In the genomic region with DNA sequence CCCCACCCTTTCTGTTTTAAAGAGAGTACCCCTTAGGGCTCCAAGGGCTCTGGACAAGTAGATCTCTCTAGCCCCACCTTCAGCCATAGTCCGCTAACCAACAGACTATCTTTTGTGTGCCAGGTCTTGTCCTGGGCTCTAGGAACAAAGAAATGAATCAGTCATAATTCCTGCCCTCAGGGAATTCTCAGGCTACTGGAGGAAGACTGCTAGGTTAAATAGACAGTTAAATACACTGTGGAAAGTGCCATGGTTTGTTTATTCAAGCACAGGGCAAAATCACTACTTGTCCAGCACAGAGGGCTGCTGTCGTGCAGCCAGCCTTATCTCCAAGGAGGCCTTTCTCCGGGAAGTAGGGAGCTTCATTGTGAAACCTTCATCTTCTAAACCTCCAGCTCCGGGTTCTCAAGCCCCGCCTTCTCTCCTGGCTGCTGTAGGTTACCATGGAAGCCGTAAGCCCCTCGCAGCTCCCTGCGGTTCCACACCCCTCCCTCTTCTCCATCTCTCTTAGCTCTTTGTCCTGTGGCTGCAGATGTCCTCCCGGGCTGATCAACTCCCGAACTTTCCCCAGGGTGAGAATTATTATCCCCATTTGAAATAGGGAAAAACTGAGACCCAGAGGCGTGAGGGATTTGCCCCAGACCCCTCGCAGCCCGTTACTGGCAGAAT, we compare ENCODE assay signal across 8 cellular contexts. TPM values are rescaled to one million over a fixed set of nuclear protein-coding genes. Genes with fewer than 3 reads are reported as not detected.
DNase-seq lines count a peak whose midpoint lies in the region; ATAC-seq lines count a peak whose summit lies in the region.

No MANE protein-coding gene starts in this region.

- DNase-seq in DMS153 treated with DMSO at 0.1 percent for 48 hours (lab: John Stamatoyannopoulos, UW; ENCODE audit: unreplicated experiment): peak; percentile 10
- DNase-seq in NCI-H146 (lab: John Stamatoyannopoulos, UW): peak; percentile 94
- DNase-seq in dedifferentiated amniotic fluid mesenchymal stem cell (ENCODE audit: extremely low spot score): peak; percentile 57
- no peak for DNase-seq in naive thymus-derived CD8-positive, alpha-beta T cell
- no peak for DNase-seq in stimulated activated CD8-positive, alpha-beta memory T cell treated with anti-CD3 and anti-CD28 coated beads, Interleukin-4, amount 100 ng/mL, for 48 hours
- no peak for DNase-seq in stimulated activated CD4-positive, alpha-beta T cell treated with anti-CD3 and anti-CD28 coated beads, Interleukin-4, amount 100 ng/mL, for 24 hours

- peaks cover 10 to 25% (median 24%) of the 10 kb centered on the region in 4 donors for H3K4me1 Mint-ChIP-seq in naive thymus-derived CD8-positive, alpha-beta T cell

- ATAC-seq in naive thymus-derived CD8-positive, alpha-beta T cell: no peak
- ATAC-seq in HG03025 (IDR thresholded peaks at IDR 0.05; ENCODE audit: low FRiP score, unreplicated experiment) (no peak), GM21723 (IDR thresholded peaks at IDR 0.05; ENCODE audit: unreplicated experiment) (no peak)

- no peak overlapping the region for H3K4me3 Mint-ChIP-seq in naive thymus-derived CD8-positive, alpha-beta T cell

- H3K27ac Mint-ChIP-seq in naive thymus-derived CD8-positive, alpha-beta T cell: peak overlapping the region in 6 of 10 donors; percentile 25 to 87 (median 56)

- no peaks in the 10 kb centered on the region for H3K9me3 Mint-ChIP-seq in naive thymus-derived CD8-positive, alpha-beta T cell

- peaks cover 0 to 32% (median 3%) of the 10 kb centered on the region in 3 donors for H3K36me3 Mint-ChIP-seq in naive thymus-derived CD8-positive, alpha-beta T cell

- H3K27me3 Mint-ChIP-seq in naive thymus-derived CD8-positive, alpha-beta T cell: no peaks in the 10 kb centered on the region

- POLR2A ChIA-PET in naive thymus-derived CD8-positive, alpha-beta T cell (lab: Charles Lee): interaction anchor here (0.9 kb wide), 1 partner anchor 29 kb away, joined by 3 read pairs; the partner anchor contains the start of gene SHISAL2A

RNA-seq across cellular contexts. Expression of gene SHISAL2A, which starts 29.8 kb away (rescaled TPM):
- 10 to 100 TPM; 83.4 to 89.0 TPM for total RNA-seq in naive thymus-derived CD8-positive, alpha-beta T cell
- polyA plus RNA-seq in naive thymus-derived CD8-positive, alpha-beta T cell: 10 to 100 TPM in 1 of 3 donors, 1 to 10 TPM in 2; 7.1 to 12.1 (median 7.9) TPM

RNA-seq across cellular contexts. Expression of gene COA7, which starts 35.4 kb away (rescaled TPM):
- total RNA-seq in naive thymus-derived CD8-positive, alpha-beta T cell: 1 to 10 TPM; 2.4 to 3.0 TPM
- polyA plus RNA-seq in naive thymus-derived CD8-positive, alpha-beta T cell: 1 to 10 TPM; 3.1 to 4.2 (median 3.9) TPM

Comparison
In these comparisons a context has a peak if more than half of its experiments do, and no peak if none do; other contexts are left out.
1. DNase-seq: peak in DMS153 treated with DMSO at 0.1 percent for 48 hours (single experiment), NCI-H146 (single experiment) and dedifferentiated amniotic fluid mesenchymal stem cell (single experiment); none in naive thymus-derived CD8-positive, alpha-beta T cell (0 of 10), stimulated activated CD8-positive, alpha-beta memory T cell treated with anti-CD3 and anti-CD28 coated beads, Interleukin-4, amount 100 ng/mL, for 48 hours (single experiment) and stimulated activated CD4-positive, alpha-beta T cell treated with anti-CD3 and anti-CD28 coated beads, Interleukin-4, amount 100 ng/mL, for 24 hours (single experiment).